34 cellular contexts compared by ENCODE assay signal in genomic region chr7:56087445-56087844, GRCh38. TPM values are rescaled to one million over a fixed set of nuclear protein-coding genes. Genes with fewer than 3 reads are reported as not detected.
"Had no signal": no experiment of that assay in that cellular context is flagged by ENCODE, and none has a peak within 500 bp of the region (broad histone marks: within the 10 kb centered on the region; RNA-seq: fewer than 3 reads in every experiment).

No MANE protein-coding gene starts in this region.

- DNase-seq: activated B cell treated with CpG ODN at 0.5 μM for 24 hours; activated CD4-positive, alpha-beta T cell treated with anti-CD3 and anti-CD28 coated beads, Interleukin-2, amount 10 ng/mL, durations not matched to agents 24 days and 14 days; activated CD4-positive, alpha-beta T cell treated with anti-CD3 and anti-CD28 coated beads, Interleukin-2, amount 50 U/mL, for 48 hours; activated CD4-positive, CD25-positive, alpha-beta regulatory T cell treated with anti-CD3 and anti-CD28 coated beads, Interleukin-2, amount 50 U/mL, for 72 hours; activated CD8-positive, alpha-beta T cell treated with anti-CD3 and anti-CD28 coated beads, Interleukin-2, amount 10 ng/mL, durations not matched to agents 7 days and 5 days; activated gamma-delta T cell; activated naive CD4-positive, alpha-beta T cell treated with anti-CD3 and anti-CD28 coated beads for 36 hours; activated naive CD8-positive, alpha-beta T cell treated with anti-CD3 and anti-CD28 coated beads, Interleukin-2, amount 50 U/mL, for 24 hours; activated T-cell treated with anti-CD3 and anti-CD28 coated beads, Interleukin-2, amount 50 U/mL, for 24 hours; amniotic stem cell; brain microvascular endothelial cell; central memory CD4-positive, alpha-beta T cell; Kasumi-1; KG1; MG63; NCI-H1048; NCI-H1105 treated with DMSO at 0.1 percent for 48 hours; NCI-H1436 treated with DMSO at 0.1 percent for 48 hours; NCI-H1694 treated with DMSO at 0.1 percent for 48 hours; NCI-H2029; NCI-H345; NCI-H510A; NCI-H526; NCI-H748 treated with DMSO at 0.1 percent for 48 hours; OCI-M1; Right ventricle myocardium superior; SW 1271; T-helper 1 cell; T-helper 2 cell; T-helper 9 cell had no signal

- H3K27me3 Mint-ChIP-seq: activated B cell treated with CpG ODN at 0.5 μM for 24 hours; activated CD4-positive, alpha-beta T cell treated with anti-CD3 and anti-CD28 coated beads, Interleukin-2, amount 10 ng/mL, durations not matched to agents 24 days and 14 days; activated naive CD8-positive, alpha-beta T cell; activated naive CD8-positive, alpha-beta T cell treated with anti-CD3 and anti-CD28 coated beads, Interleukin-2, amount 50 U/mL, for 24 hours; activated T-cell treated with anti-CD3 and anti-CD28 coated beads, Interleukin-2, amount 50 U/mL, for 24 hours; IgD-negative memory B cell had no signal

- H3K27me3 ChIP-seq: brain microvascular endothelial cell, MG63 had no signal

- H3K9me3 ChIP-seq: MG63 had no signal

- H3K4me1 Mint-ChIP-seq: activated B cell treated with CpG ODN at 0.5 μM for 24 hours; activated CD4-positive, alpha-beta T cell treated with anti-CD3 and anti-CD28 coated beads, Interleukin-2, amount 10 ng/mL, durations not matched to agents 24 days and 14 days; activated naive CD8-positive, alpha-beta T cell treated with anti-CD3 and anti-CD28 coated beads, Interleukin-2, amount 50 U/mL, for 24 hours; IgD-negative memory B cell had no signal

- H3K27ac Mint-ChIP-seq: activated B cell treated with CpG ODN at 0.5 μM for 24 hours; activated CD4-positive, alpha-beta T cell treated with anti-CD3 and anti-CD28 coated beads, Interleukin-2, amount 10 ng/mL, durations not matched to agents 24 days and 14 days; activated CD8-positive, alpha-beta T cell treated with anti-CD3 and anti-CD28 coated beads, Interleukin-2, amount 10 ng/mL, durations not matched to agents 7 days and 5 days; activated naive CD4-positive, alpha-beta T cell treated with anti-CD3 and anti-CD28 coated beads for 36 hours; activated naive CD8-positive, alpha-beta T cell; activated naive CD8-positive, alpha-beta T cell treated with anti-CD3 and anti-CD28 coated beads, Interleukin-2, amount 50 U/mL, for 24 hours; activated T-cell treated with anti-CD3 and anti-CD28 coated beads, Interleukin-2, amount 50 U/mL, for 24 hours; activated T-helper 2 cell treated with anti-CD3 and anti-CD28 coated beads, Interferon-gamma antibody, Interleukin-2, Interleukin-4, amounts not matched to agents 10 μg/mL and 5 μg/mL and 100 μg/mL, durations not matched to agents 14 hours and 24 hours and 36 hours; IgD-negative memory B cell had no signal

- H3K9me3 Mint-ChIP-seq: activated B cell treated with CpG ODN at 0.5 μM for 24 hours; activated CD4-positive, alpha-beta T cell treated with anti-CD3 and anti-CD28 coated beads, Interleukin-2, amount 10 ng/mL, durations not matched to agents 24 days and 14 days; activated naive CD4-positive, alpha-beta T cell treated with anti-CD3 and anti-CD28 coated beads for 36 hours; activated naive CD8-positive, alpha-beta T cell treated with anti-CD3 and anti-CD28 coated beads, Interleukin-2, amount 50 U/mL, for 24 hours; activated T-cell treated with anti-CD3 and anti-CD28 coated beads, Interleukin-2, amount 50 U/mL, for 24 hours; activated T-helper 2 cell treated with anti-CD3 and anti-CD28 coated beads, Interferon-gamma antibody, Interleukin-2, Interleukin-4, amounts not matched to agents 10 μg/mL and 5 μg/mL and 100 μg/mL, durations not matched to agents 14 hours and 24 hours and 36 hours; IgD-negative memory B cell had no signal

- H3K27ac ChIP-seq: brain microvascular endothelial cell, VCaP had no signal

- H3K4me3 Mint-ChIP-seq: activated B cell treated with CpG ODN at 0.5 μM for 24 hours; activated CD4-positive, alpha-beta T cell treated with anti-CD3 and anti-CD28 coated beads, Interleukin-2, amount 10 ng/mL, durations not matched to agents 24 days and 14 days; activated CD8-positive, alpha-beta T cell treated with anti-CD3 and anti-CD28 coated beads, Interleukin-2, amount 10 ng/mL, durations not matched to agents 7 days and 5 days; activated naive CD4-positive, alpha-beta T cell treated with anti-CD3 and anti-CD28 coated beads for 36 hours; activated naive CD8-positive, alpha-beta T cell; activated naive CD8-positive, alpha-beta T cell treated with anti-CD3 and anti-CD28 coated beads, Interleukin-2, amount 50 U/mL, for 24 hours; activated T-cell treated with anti-CD3 and anti-CD28 coated beads, Interleukin-2, amount 50 U/mL, for 24 hours; IgD-negative memory B cell had no signal

- H3K36me3 Mint-ChIP-seq: activated naive CD8-positive, alpha-beta T cell had no signal

- H3K4me3 ChIP-seq: MG63 had no signal

- ATAC-seq: activated CD8-positive, alpha-beta T cell treated with anti-CD3 and anti-CD28 coated beads, Interleukin-2, amount 10 ng/mL, durations not matched to agents 7 days and 5 days; activated naive CD8-positive, alpha-beta T cell treated with anti-CD3 and anti-CD28 coated beads, Interleukin-2, amount 50 U/mL, for 24 hours had no signal

RNA-seq across cellular contexts. Expression of gene PHKG1, which starts 5.3 kb away (rescaled TPM):
- polyA plus RNA-seq: IgD-negative memory B cell had no signal

RNA-seq across cellular contexts. Expression of gene NUPR2, which starts 28.8 kb away (rescaled TPM):
- total RNA-seq: activated B cell treated with CpG ODN at 0.5 μM for 24 hours; activated CD4-positive, alpha-beta T cell treated with anti-CD3 and anti-CD28 coated beads, Interleukin-2, amount 10 ng/mL, durations not matched to agents 24 days and 14 days; activated CD8-positive, alpha-beta T cell treated with anti-CD3 and anti-CD28 coated beads, Interleukin-2, amount 10 ng/mL, durations not matched to agents 7 days and 5 days; activated naive CD4-positive, alpha-beta T cell treated with anti-CD3 and anti-CD28 coated beads for 36 hours; activated T-helper 2 cell treated with anti-CD3 and anti-CD28 coated beads, Interferon-gamma antibody, Interleukin-2, Interleukin-4, amounts not matched to agents 10 μg/mL and 5 μg/mL and 100 μg/mL, durations not matched to agents 14 hours and 24 hours and 36 hours; Right ventricle myocardium superior had no signal
- polyA plus RNA-seq: IgD-negative memory B cell had no signal
